1 cellular context compared by ENCODE assay signal in genomic region chr11:67437082-67437821, GRCh38.
TF ChIP-seq lines count a peak whose summit lies in the region.

A gene with protein sequence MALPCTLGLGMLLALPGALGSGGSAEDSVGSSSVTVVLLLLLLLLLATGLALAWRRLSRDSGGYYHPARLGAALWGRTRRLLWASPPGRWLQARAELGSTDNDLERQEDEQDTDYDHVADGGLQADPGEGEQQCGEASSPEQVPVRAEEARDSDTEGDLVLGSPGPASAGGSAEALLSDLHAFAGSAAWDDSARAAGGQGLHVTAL (minus strand): TSS chr11:67437682. CDS start chr11:67437619, 63 bp downstream.

TF ChIP-seq in GM12878, 131 proteins besides CTCF, POLR2A, EP300 and RAD21 (continued from another document and continues in another):
- TF ChIP-seq, protein P1, sequence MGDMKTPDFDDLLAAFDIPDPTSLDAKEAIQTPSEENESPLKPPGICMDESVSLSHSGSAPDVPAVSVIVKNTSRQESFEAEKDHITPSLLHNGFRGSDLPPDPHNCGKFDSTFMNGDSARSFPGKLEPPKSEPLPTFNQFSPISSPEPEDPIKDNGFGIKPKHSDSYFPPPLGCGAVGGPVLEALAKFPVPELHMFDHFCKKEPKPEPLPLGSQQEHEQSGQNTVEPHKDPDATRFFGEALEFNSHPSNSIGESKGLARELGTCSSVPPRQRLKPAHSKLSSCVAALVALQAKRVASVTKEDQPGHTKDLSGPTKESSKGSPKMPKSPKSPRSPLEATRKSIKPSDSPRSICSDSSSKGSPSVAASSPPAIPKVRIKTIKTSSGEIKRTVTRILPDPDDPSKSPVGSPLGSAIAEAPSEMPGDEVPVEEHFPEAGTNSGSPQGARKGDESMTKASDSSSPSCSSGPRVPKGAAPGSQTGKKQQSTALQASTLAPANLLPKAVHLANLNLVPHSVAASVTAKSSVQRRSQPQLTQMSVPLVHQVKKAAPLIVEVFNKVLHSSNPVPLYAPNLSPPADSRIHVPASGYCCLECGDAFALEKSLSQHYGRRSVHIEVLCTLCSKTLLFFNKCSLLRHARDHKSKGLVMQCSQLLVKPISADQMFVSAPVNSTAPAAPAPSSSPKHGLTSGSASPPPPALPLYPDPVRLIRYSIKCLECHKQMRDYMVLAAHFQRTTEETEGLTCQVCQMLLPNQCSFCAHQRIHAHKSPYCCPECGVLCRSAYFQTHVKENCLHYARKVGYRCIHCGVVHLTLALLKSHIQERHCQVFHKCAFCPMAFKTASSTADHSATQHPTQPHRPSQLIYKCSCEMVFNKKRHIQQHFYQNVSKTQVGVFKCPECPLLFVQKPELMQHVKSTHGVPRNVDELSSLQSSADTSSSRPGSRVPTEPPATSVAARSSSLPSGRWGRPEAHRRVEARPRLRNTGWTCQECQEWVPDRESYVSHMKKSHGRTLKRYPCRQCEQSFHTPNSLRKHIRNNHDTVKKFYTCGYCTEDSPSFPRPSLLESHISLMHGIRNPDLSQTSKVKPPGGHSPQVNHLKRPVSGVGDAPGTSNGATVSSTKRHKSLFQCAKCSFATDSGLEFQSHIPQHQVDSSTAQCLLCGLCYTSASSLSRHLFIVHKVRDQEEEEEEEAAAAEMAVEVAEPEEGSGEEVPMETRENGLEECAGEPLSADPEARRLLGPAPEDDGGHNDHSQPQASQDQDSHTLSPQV (IDR thresholded peaks at IDR 0.05), result no peak
- no peak for TF ChIP-seq ZNF622 (IDR thresholded peaks at IDR 0.05)
- TF ChIP-seq TCF7 (IDR thresholded peaks at IDR 0.05; ENCODE audit: borderline replicate concordance), result no peak
- TF ChIP-seq FOS (IDR thresholded peaks at IDR 0.05; ENCODE audit: borderline replicate concordance, extremely low read depth, insufficient read length), result no peak
- no peak for TF ChIP-seq CBX3 (IDR thresholded peaks at IDR 0.05; ENCODE audit: borderline replicate concordance, low read depth)
- TF ChIP-seq ZNF687 (IDR thresholded peaks at IDR 0.05), result peak; percentile 58; the same call in 1 of the 2 replicates
- TF ChIP-seq SMARCA5 (IDR thresholded peaks at IDR 0.05), result no peak
- TF ChIP-seq NRF1 (conservative IDR thresholded peaks at IDR 0.05; ENCODE audit: low read depth, low read length), result no peak
- TF ChIP-seq YBX1 (IDR thresholded peaks at IDR 0.05), result no peak
- no peak for TF ChIP-seq ZBTB33 (IDR thresholded peaks at IDR 0.05)
- TF ChIP-seq FOXK2 (IDR thresholded peaks at IDR 0.05), result no peak
- TF ChIP-seq JUND (IDR thresholded peaks at IDR 0.05; ENCODE audit: low read depth, low read length), result no peak
- TF ChIP-seq TBL1XR1 (IDR thresholded peaks at IDR 0.05; ENCODE audit: low read depth, low read length), result no peak
- TF ChIP-seq TCF12 (IDR thresholded peaks at IDR 0.05; ENCODE audit: low read depth, low read length), result 0 out of 2 replicates have a peak, but pooled peaks have one; percentile 66
- no peak for TF ChIP-seq SKIL (IDR thresholded peaks at IDR 0.05; ENCODE audit: low read depth, poor library complexity, severe bottlenecking)
- peak; percentile 35 for TF ChIP-seq CHD1 (IDR thresholded peaks at IDR 0.05; ENCODE audit: low read depth, low read length)
- no peak for TF ChIP-seq ZBTB40 (IDR thresholded peaks at IDR 0.05; ENCODE audit: borderline replicate concordance)
- TF ChIP-seq KLF5 (IDR thresholded peaks at IDR 0.05; ENCODE audit: partially characterized antibody), result no peak
- TF ChIP-seq ZBED1 (IDR thresholded peaks at IDR 0.05; ENCODE audit: borderline replicate concordance), result no peak; the same call in 1 of the 2 replicates
- no peak for TF ChIP-seq CUX1 (IDR thresholded peaks at IDR 0.05; ENCODE audit: insufficient replicate concordance, low read depth, low read length)
- TF ChIP-seq MEF2A (IDR thresholded peaks at IDR 0.05; ENCODE audit: insufficient read depth, low read depth, low read length), result no peak
- peak; percentile 79 for TF ChIP-seq CHD2 (IDR thresholded peaks at IDR 0.05; ENCODE audit: borderline replicate concordance, low read depth, low read length)
- no peak for TF ChIP-seq RELB (IDR thresholded peaks at IDR 0.05; ENCODE audit: low read depth)
- TF ChIP-seq NFXL1 (IDR thresholded peaks at IDR 0.05; ENCODE audit: borderline replicate concordance), result no peak
